ENCODE assay signal across 1 cellular context in genomic region chr11:48105096-48105990, GRCh38.
TF ChIP-seq lines count a peak whose summit lies in the region.

No MANE protein-coding gene starts in this region.

TF ChIP-seq in SK-N-SH, 30 proteins besides CTCF, POLR2A, EP300 and RAD21 (continued from another document):
- TF ChIP-seq REST (IDR thresholded peaks at IDR 0.05; ENCODE audit: low read depth, low read length), result no peak
- TF ChIP-seq GABPA (IDR thresholded peaks at IDR 0.05; ENCODE audit: low read depth), result no peak
